In genomic region chr9:129735546-129735945, GRCh38 we compare ENCODE assay signal across 20 cellular contexts. TPM values are rescaled to one million over a fixed set of nuclear protein-coding genes. Genes with fewer than 3 reads are reported as not detected.
DNase-seq lines count a peak whose midpoint lies in the region; ATAC-seq, FAIRE-seq and TF ChIP-seq lines count a peak whose summit lies in the region.
"Had no signal": no experiment of that assay in that cellular context is flagged by ENCODE, and none has a peak within 500 bp of the region (broad histone marks: within the 10 kb centered on the region; RNA-seq: fewer than 3 reads in every experiment).

No MANE protein-coding gene starts in this region.

- H2BK15ac ChIP-seq in mesendoderm (replicated peaks; ENCODE audit: low read depth): no peak overlapping the region

- no peak overlapping the region for H3K4ac ChIP-seq in mesendoderm (ENCODE audit: low read depth, low read length)

- H3K27me3 Mint-ChIP-seq in endodermal cell (ENCODE audit: insufficient read depth): peaks cover 14% of the 10 kb centered on the region
- H3K27me3 Mint-ChIP-seq in naive thymus-derived CD4-positive, alpha-beta T cell: peaks cover 0 to 9% (median 3%) of the 10 kb centered on the region in 5 donors

- CTCF ChIA-PET in HEK293 (lab: Yijun Ruan, JAX): interaction anchor here (1.0 to 9.7 kb wide), 4 partner anchors 8 to 93 kb away, joined by 3 to 220 read pairs (median 64); partner anchors contain the start of gene ASB6
- CTCF ChIA-PET in K562 (lab: Yijun Ruan, JAX; ENCODE audit: low intra/inter-chr PET ratio): no interaction called here
- CTCF ChIA-PET in naive thymus-derived CD4-positive, alpha-beta T cell (lab: Charles Lee): no interaction called here

- peaks cover 20 to 28% of the 10 kb centered on the region in 2 experiments for H3K27me3 ChIP-seq in K562 (ENCODE audit: control insufficient read depth in 2 of 2, insufficient read depth in 2 of 2, low read length in 2 of 2)
- H3K27me3 ChIP-seq in mesendoderm (ENCODE audit: insufficient read depth, low read length, poor library complexity): no peaks in the 10 kb centered on the region
- H3K27me3 ChIP-seq in endodermal cell (ENCODE audit: control insufficient read depth, insufficient read depth, low read length, poor library complexity, severe bottlenecking): no peaks in the 10 kb centered on the region
- H3K27me3 ChIP-seq in naive thymus-derived CD4-positive, alpha-beta T cell (ENCODE audit: control insufficient read depth in 2 of 2, insufficient read depth in 2 of 2, low read length in 2 of 2): no peaks in the 10 kb centered on the region

- H3K4me3 ChIP-seq in HEK293 (ENCODE audit: low read depth, low read length): no peak overlapping the region
- no peak overlapping the region for H3K4me3 ChIP-seq in K562
- H3K4me3 ChIP-seq in mesendoderm (ENCODE audit: low read length): no peak overlapping the region
- H3K4me3 ChIP-seq in endodermal cell (ENCODE audit: low read length): no peak overlapping the region
- H3K4me3 ChIP-seq in naive thymus-derived CD4-positive, alpha-beta T cell (ENCODE audit: low read length): no peak overlapping the region
- H3K4me3 ChIP-seq: GM23338 had no signal

- H2BK120ac ChIP-seq in mesendoderm (ENCODE audit: low read depth, low read length): no peak overlapping the region

- no peak overlapping the region for H2AK5ac ChIP-seq in mesendoderm (ENCODE audit: low read length)

- intact Hi-C loops in K562 (cut with micrococcal nuclease): loop anchor here (10.0 kb wide), 1 partner anchor 149 kb away; no protein-coding TSS in a partner anchor
- intact Hi-C loops in naive thymus-derived CD4-positive, alpha-beta T cell (cut with micrococcal nuclease): loop anchor here (5.0 kb wide), 2 partner anchors 362 to 598 kb away; no protein-coding TSS in a partner anchor

- no peak overlapping the region for H2AFZ ChIP-seq in K562 (ENCODE audit: low read depth, low read length)
- H2AFZ ChIP-seq: GM23338 had no signal

- WGBS in K562 (ENCODE audit: insufficient coverage, low coverage, missing lambda C conversion rate): 4% methylated on average over 4 of the region's 6 CpGs
- no CpG with 5 or more reads among the region's 6 CpGs for WGBS in mesendoderm (ENCODE audit: extremely low coverage, insufficient coverage, low lambda C conversion rate)
- WGBS in endodermal cell (ENCODE audit: insufficient coverage in 1 of 2, insufficient read length in 1 of 2), 2 experiments: 78 to 100% methylated on average over 1 to 5 of the region's 6 CpGs

- H2BK5ac ChIP-seq in mesendoderm (ENCODE audit: low read length): no peak overlapping the region

- no peak for FAIRE-seq in K562 (lab: Jason Lieb, UNC)
- FAIRE-seq: GM12891, GM18507, H54 had no signal

- H3K4me1 ChIP-seq in HEK293 (ENCODE audit: control insufficient read depth, insufficient read depth, low read length) (no peaks in the 10 kb centered on the region), K562 (replicated peaks in 1 of 2; ENCODE audit: control insufficient read depth in 2 of 2, insufficient read depth in 2 of 2, low read length in 2 of 2) (peaks cover 6 to 42% of the 10 kb centered on the region in 2 experiments; a peak in 4 of 5 replicates), mesendoderm (ENCODE audit: control insufficient read depth, low read depth, low read length) (no peaks in the 10 kb centered on the region), endodermal cell (ENCODE audit: control insufficient read depth, insufficient read depth, low read length) (peaks cover 3% of the 10 kb centered on the region)
- H3K4me1 ChIP-seq in naive thymus-derived CD4-positive, alpha-beta T cell (ENCODE audit: control insufficient read depth in 2 of 2, insufficient read depth in 2 of 2, low read length in 2 of 2): peaks cover 6% of the 10 kb centered on the region in 2 donors

- no peak overlapping the region for H3K27ac Mint-ChIP-seq in endodermal cell
- no peak overlapping the region for H3K27ac Mint-ChIP-seq in naive thymus-derived CD4-positive, alpha-beta T cell
- H3K27ac Mint-ChIP-seq: CD4-positive, alpha-beta memory T cell; GM23338; HFFc6 had no signal

- TF ChIP-seq EP300 in K562 (IDR thresholded peaks at IDR 0.05; ENCODE audit: low read length): no peak

- peak overlapping the region; percentile 3 for H3K56ac ChIP-seq in mesendoderm (ENCODE audit: low read length)

- H3K18ac ChIP-seq in mesendoderm (ENCODE audit: low read length): no peak overlapping the region

- POLR2A ChIA-PET in HEK293 (lab: Yijun Ruan, JAX) (no interaction called here), K562 (lab: Yijun Ruan, JAX) (interaction anchor here (0.6 to 1.2 kb wide), 2 partner anchors 9 to 111 kb away, joined by 3 to 4 read pairs; no protein-coding TSS in a partner anchor)
- POLR2A ChIA-PET in naive thymus-derived CD4-positive, alpha-beta T cell (lab: Charles Lee): no interaction called here

- peaks cover 4% of the 10 kb centered on the region for H3K4me1 Mint-ChIP-seq in endodermal cell
- peaks cover 0 to 12% (median 8%) of the 10 kb centered on the region in 7 donors for H3K4me1 Mint-ChIP-seq in naive thymus-derived CD4-positive, alpha-beta T cell

- no TSS peak for BruUV-seq in K562 (replicated peaks; lab: Mats Ljungman, UMichigan)

- H3K9me3 ChIP-seq in HEK293 (ENCODE audit: control insufficient read depth, insufficient read depth, low read depth, low read length): no peaks in the 10 kb centered on the region
- no peaks in the 10 kb centered on the region for H3K9me3 ChIP-seq in K562 (replicated peaks; ENCODE audit: control insufficient read depth, insufficient read depth, low read depth, low read length)
- no peaks in the 10 kb centered on the region for H3K9me3 ChIP-seq in endodermal cell (ENCODE audit: control insufficient read depth, low read length)
- no peaks in the 10 kb centered on the region for H3K9me3 ChIP-seq in naive thymus-derived CD4-positive, alpha-beta T cell (ENCODE audit: control insufficient read depth in 2 of 3, low read length in 3 of 3)

- no peak overlapping the region for H3K4me2 ChIP-seq in K562 (ENCODE audit: insufficient read depth, low read length)
- no peak overlapping the region for H3K4me2 ChIP-seq in mesendoderm (ENCODE audit: low read length)
- H3K4me2 ChIP-seq: GM23338 had no signal

- TF ChIP-seq CTCF in HEK293 (tag by site-specific recombination; IDR thresholded peaks at IDR 0.05): no peak
- TF ChIP-seq CTCF in K562 (IDR thresholded peaks at IDR 0.05 in 2 of 3, conservative IDR thresholded peaks at IDR 0.05 in 1 of 3; ENCODE audit: insufficient read depth in 2 of 3, low read depth in 1 of 3, low read length in 3 of 3): no peak
- TF ChIP-seq CTCF in endodermal cell (conservative IDR thresholded peaks at IDR 0.05): no peak

- H3K9me3 Mint-ChIP-seq in endodermal cell: no peaks in the 10 kb centered on the region
- H3K9me3 Mint-ChIP-seq in naive thymus-derived CD4-positive, alpha-beta T cell: no peaks in the 10 kb centered on the region
- H3K9me3 Mint-ChIP-seq: CD4-positive, alpha-beta memory T cell; GM23338; HFFc6 had no signal

- H4K5ac ChIP-seq in mesendoderm (ENCODE audit: low read length): no peak overlapping the region

- H3K23ac ChIP-seq in mesendoderm (ENCODE audit: low read length): no peak overlapping the region

- TF ChIP-seq RAD21 in K562 (CRISPR knock-in tag; conservative IDR thresholded peaks at IDR 0.05 in 1 of 2, IDR thresholded peaks at IDR 0.05 in 1 of 2): no peak

- H3K36me3 Mint-ChIP-seq in endodermal cell (ENCODE audit: low read depth): no peaks in the 10 kb centered on the region
- no peaks in the 10 kb centered on the region for H3K36me3 Mint-ChIP-seq in naive thymus-derived CD4-positive, alpha-beta T cell
- H3K36me3 Mint-ChIP-seq: CD4-positive, alpha-beta memory T cell had no signal

- ATAC-seq in K562 (no peak), HG03025 (IDR thresholded peaks at IDR 0.05; ENCODE audit: low FRiP score, unreplicated experiment) (no peak)
- no peak for ATAC-seq in naive thymus-derived CD4-positive, alpha-beta T cell
- ATAC-seq: GM23338, HCT116 had no signal

- H3K79me2 ChIP-seq in K562 (ENCODE audit: control insufficient read depth, insufficient read depth, low read length) (no peaks in the 10 kb centered on the region), mesendoderm (ENCODE audit: control insufficient read depth, insufficient read depth, low read length) (no peaks in the 10 kb centered on the region)

- in situ Hi-C loops in K562 (cut with MboI): loop anchor here (5.0 kb wide), 1 partner anchor 47 kb away; no protein-coding TSS in a partner anchor

- H3K27ac ChIP-seq in HEK293 (ENCODE audit: extremely low read depth, low read depth, low read length): no peak overlapping the region
- no peak overlapping the region for H3K27ac ChIP-seq in K562 (ENCODE audit: extremely low read depth, low read depth, low read length)
- no peak overlapping the region for H3K27ac ChIP-seq in mesendoderm (ENCODE audit: low read depth, low read length)
- no peak overlapping the region for H3K27ac ChIP-seq in endodermal cell (ENCODE audit: low read depth, low read length)
- H3K27ac ChIP-seq in naive thymus-derived CD4-positive, alpha-beta T cell (ENCODE audit: low read depth, low read length): no peak overlapping the region

- no peak for TF ChIP-seq POLR2A in K562 (conservative IDR thresholded peaks at IDR 0.05)

- peak overlapping the region in 1 of 2 experiments; percentile 79; a peak in 2 of 4 replicates for H3K9ac ChIP-seq in K562 (ENCODE audit: insufficient read depth in 1 of 2, low read depth in 2 of 2, low read length in 2 of 2)
- no peak overlapping the region for H3K9ac ChIP-seq in mesendoderm (ENCODE audit: low read length)
- no peak overlapping the region for H3K9ac ChIP-seq in endodermal cell (ENCODE audit: extremely low read depth, low read length, poor library complexity, severe bottlenecking)

- no peak overlapping the region for H4K8ac ChIP-seq in mesendoderm (ENCODE audit: low read depth, low read length)

- DNase-seq in K562 (ENCODE audit: extremely low read depth in 1 of 4, low spot score in 3 of 4) (no peak), mesendoderm (no peak), endodermal cell (no peak)
- DNase-seq in stimulated activated CD8-positive, alpha-beta memory T cell treated with anti-CD3 and anti-CD28 coated beads, Interleukin-4, amount 100 ng/mL, for 48 hours: no peak
- DNase-seq in naive thymus-derived CD4-positive, alpha-beta T cell: no peak
- DNase-seq: C1 segment of cervical spinal cord; Calu3; CD4-positive, alpha-beta memory T cell; COR-L47; DMS53; DMS79 treated with DMSO at 0.1 percent for 48 hours; GF-D8; HFFc6 had no signal

- no peaks in the 10 kb centered on the region for H3K36me3 ChIP-seq in HEK293 (ENCODE audit: control insufficient read depth in 2 of 2, insufficient read depth in 1 of 2, low read length in 2 of 2)
- H3K36me3 ChIP-seq in K562 (ENCODE audit: control insufficient read depth, insufficient read depth, low read length): no peaks in the 10 kb centered on the region
- H3K36me3 ChIP-seq in mesendoderm (ENCODE audit: control insufficient read depth, insufficient read depth, low read length): no peaks in the 10 kb centered on the region
- no peaks in the 10 kb centered on the region for H3K36me3 ChIP-seq in endodermal cell (ENCODE audit: control insufficient read depth, insufficient read depth, low read length)
- H3K36me3 ChIP-seq in naive thymus-derived CD4-positive, alpha-beta T cell (ENCODE audit: control insufficient read depth in 2 of 3, insufficient read depth in 3 of 3, low read length in 3 of 3): no peaks in the 10 kb centered on the region

- H3K79me1 ChIP-seq in mesendoderm (ENCODE audit: low read length): no peaks in the 10 kb centered on the region

- no peaks in the 10 kb centered on the region for H3K9me1 ChIP-seq in K562 (ENCODE audit: control insufficient read depth, insufficient read depth, low read length)

- no peaks in the 10 kb centered on the region for H4K20me1 ChIP-seq in K562 (replicated peaks; ENCODE audit: control insufficient read depth, insufficient read depth, low read length)

- H3K4me3 Mint-ChIP-seq in endodermal cell: no peak overlapping the region
- H3K4me3 Mint-ChIP-seq in naive thymus-derived CD4-positive, alpha-beta T cell: no peak overlapping the region
- H3K4me3 Mint-ChIP-seq: CD4-positive, alpha-beta memory T cell; GM23338; HFFc6 had no signal

RNA-seq across cellular contexts. Expression of gene PTGES, which starts 17.3 kb away (rescaled TPM):
- total RNA-seq in K562 (2011; cell fraction: chromatin; rRNA removed; ENCODE audit: low replicate concordance): 0.28 TPM in 1 of 2 replicates, not detected in the other
- not detected in 2 replicates for total RNA-seq in K562 (2011; cell fraction: nucleolus; rRNA removed)
- total RNA-seq in K562 (2011; cell fraction: nucleoplasm; rRNA removed): 0.22 TPM in 1 of 2 replicates, not detected in the other
- total RNA-seq in K562 (2014; rRNA removed) (0.08 TPM in 1 of 2 replicates, not detected in the other), K562 (2014; rRNA removed; fragmentation: Illumina TruSeq; extraction: Trizol) (not detected in 2 replicates), K562 (2015; rRNA removed; fragmentation: Illumina TruSeq; extraction: Trizol) (not detected in 2 replicates), K562 (2021) (not detected in 2 replicates), endodermal cell (under 1 TPM; 0.29 to 0.62 TPM)
- polyA plus RNA-seq in K562 (2011; rRNA removed) (0.05 and 0.13 TPM in 2 replicates), K562 (2014; fragmentation: Illumina TruSeq; extraction: Trizol) (0.11 TPM in 1 of 2 replicates, not detected in the other), K562 (2014; fragmentation: Nextera tagmentation; extraction: Ambion mirVana) (not detected), K562 (2014; rRNA removed) (not detected in 2 replicates)
- 0.21 and 0.25 TPM in 2 replicates for polyA plus RNA-seq in K562 (2011; cell fraction: cytosol; rRNA removed)
- polyA plus RNA-seq in K562 (2011; cell fraction: nucleus; rRNA removed): 0.07 TPM in 1 of 2 replicates, not detected in the other
- 0.10 and 0.30 TPM in 2 replicates for polyA plus RNA-seq in K562 (2012)
- polyA minus RNA-seq in K562 (2011; rRNA and poly(A)+ RNA removed): 0.09 and 0.18 TPM in 2 replicates
- 0.76 and 1.2 TPM in 2 replicates for polyA minus RNA-seq in K562 (2011; cell fraction: cytosol; rRNA and poly(A)+ RNA removed)
- polyA minus RNA-seq in K562 (2011; cell fraction: nucleus; rRNA and poly(A)+ RNA removed): 0.33 and 0.40 TPM in 2 replicates
- 1.2 TPM for polyA plus RNA-seq in mesendoderm (2013, experiment 1 of 2)
- polyA plus RNA-seq in mesendoderm (2013, experiment 2 of 2): 1.0 TPM
- polyA plus RNA-seq in endodermal cell (2013, experiment 1 of 2): 2.9 TPM
- polyA plus RNA-seq in endodermal cell (2013, experiment 2 of 2): 3.2 TPM
- total RNA-seq in naive thymus-derived CD4-positive, alpha-beta T cell: 1 to 10 TPM in 1 of 5 experiments, under 1 TPM in 2, not detected in 2; 0.19 to 1.1 (median 0.50) TPM
- polyA plus RNA-seq in naive thymus-derived CD4-positive, alpha-beta T cell: not detected
- total RNA-seq: CD4-positive, alpha-beta memory T cell had no signal
- polyA plus RNA-seq: CD4-positive, alpha-beta memory T cell had no signal

Comparison
In these comparisons a context has a peak if more than half of its experiments do, and no peak if none do; other contexts are left out.
1. Of the 44 proteins assayed by ChIP-seq in both K562 and HEK293: peak only in K562: none; only in HEK293: KLF1; in both: none; in neither: 43.